22 cellular contexts compared by ENCODE assay signal in the genomic region with DNA sequence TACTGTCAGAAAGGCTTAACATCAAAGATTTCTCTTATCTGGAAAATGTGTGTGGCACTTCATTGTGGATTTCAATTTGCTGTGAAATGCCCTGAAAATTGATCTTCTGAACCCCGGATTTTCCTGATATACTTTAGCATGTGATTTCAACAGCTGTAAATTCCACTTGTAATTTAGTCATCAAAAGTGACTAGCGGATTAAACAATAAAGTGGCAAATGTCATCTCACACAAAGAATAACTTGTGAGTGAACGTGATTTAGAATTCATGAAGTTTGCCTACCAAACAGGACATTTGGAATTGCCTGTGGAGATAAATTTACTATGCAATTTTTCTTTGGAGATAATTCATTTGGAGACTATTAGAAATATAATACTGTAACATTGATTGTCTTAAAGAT.
"Had no signal": no experiment of that assay in that cellular context is flagged by ENCODE, and none has a peak within 500 bp of the region (broad histone marks: within the 10 kb centered on the region; RNA-seq: fewer than 3 reads in every experiment).

No MANE protein-coding gene starts in this region.

- H3K4me3 ChIP-seq: K562, SJSA1 had no signal

- H3K27ac ChIP-seq: KMS-11, SJSA1 had no signal

- H3K9me3 ChIP-seq: SJSA1, SK-N-SH had no signal

- H3K27me3 ChIP-seq: SJSA1 had no signal

- ATAC-seq: HepG2, K562 had no signal

- H3K36me3 ChIP-seq: SJSA1 had no signal

- H3K4me2 ChIP-seq: KMS-11, SK-N-SH had no signal

- DNase-seq: Kasumi-1, MV-4-11, NCI-H1048, NCI-H1105, NCI-H1417, NCI-H1436 treated with DMSO at 0.1 percent for 48 hours, NCI-H1694, NCI-H187 treated with DMSO at 0.1 percent for 48 hours, NCI-H2029 treated with DMSO at 0.1 percent for 48 hours, NCI-H2227 treated with DMSO at 0.1 percent for 48 hours, NCI-H510A, NCI-H524 treated with DMSO at 0.1 percent for 48 hours, NCI-H69, NCI-H774, Right ventricle myocardium superior, RPMI8226, SIG-M5, SK-N-SH had no signal

- H3K9me2 ChIP-seq: SK-N-SH had no signal

- H3K9ac ChIP-seq: KMS-11, SK-N-SH had no signal
